21 cellular contexts compared by ENCODE assay signal in genomic region chr20:52619671-52620070, GRCh38.
"Had no signal": no experiment of that assay in that cellular context is flagged by ENCODE, and none has a peak within 500 bp of the region (broad histone marks: within the 10 kb centered on the region; RNA-seq: fewer than 3 reads in every experiment).

No MANE protein-coding gene starts in this region.

- H3K9me3 ChIP-seq: heart left ventricle, pancreas, suprapubic skin, thyroid gland, uterus had no signal

- H3K4me3 Mint-ChIP-seq: naive B cell, nephron had no signal

- H3K27me3 ChIP-seq: heart left ventricle, pancreas, thyroid gland, uterus had no signal

- H3K36me3 ChIP-seq: heart left ventricle, pancreas, suprapubic skin, thyroid gland, uterus had no signal

- H3K4me1 ChIP-seq: heart left ventricle, pancreas, suprapubic skin, thyroid gland, uterus had no signal

- FAIRE-seq: frontal cortex, pancreas, small intestine had no signal

- H3K4me1 Mint-ChIP-seq: naive B cell, nephron had no signal

- H3K4me3 ChIP-seq: coronary artery, heart left ventricle, lung, pancreas, suprapubic skin, thyroid gland, uterus had no signal

- H3K27ac Mint-ChIP-seq: naive B cell, nephron, progenitor cell of endocrine pancreas had no signal

- H3K27ac ChIP-seq: coronary artery, heart left ventricle, pancreas, suprapubic skin, thyroid gland, uterus had no signal

- H3K36me3 Mint-ChIP-seq: naive B cell, type B pancreatic cell had no signal

- H3K9me3 Mint-ChIP-seq: nephron, type B pancreatic cell had no signal

- ATAC-seq: heart left ventricle; left colon; left ventricle myocardium superior; pancreas; right cardiac atrium; stimulated activated naive CD8-positive, alpha-beta T cell treated with anti-CD3 and anti-CD28 coated beads, Interleukin-15, Interleukin-2, amounts not matched to agents 100 U/mL and 50 U/mL, for 24 hours had no signal

- DNase-seq: effector CD4-positive, alpha-beta T cell; heart left ventricle; islet precursor cell; left colon; left ventricle myocardium superior; naive B cell; pancreas; right cardiac atrium; small intestine; stimulated activated CD4-positive, alpha-beta T cell treated with anti-CD3 and anti-CD28 coated beads, Interleukin-12 subunit alpha, Interleukin-12 subunit beta, amount 100 ng/mL, for 4 hours; stimulated activated CD4-positive, alpha-beta T cell treated with anti-CD3 and anti-CD28 coated beads, Interleukin-2, amount 100 ng/mL, for 48 hours; stimulated activated naive CD8-positive, alpha-beta T cell treated with anti-CD3 and anti-CD28 coated beads, Interleukin-15, Interleukin-2, amounts not matched to agents 100 U/mL and 50 U/mL, for 24 hours; thyroid gland; uterus had no signal
